ENCODE assay signal across 9 cellular contexts in the genomic region with DNA sequence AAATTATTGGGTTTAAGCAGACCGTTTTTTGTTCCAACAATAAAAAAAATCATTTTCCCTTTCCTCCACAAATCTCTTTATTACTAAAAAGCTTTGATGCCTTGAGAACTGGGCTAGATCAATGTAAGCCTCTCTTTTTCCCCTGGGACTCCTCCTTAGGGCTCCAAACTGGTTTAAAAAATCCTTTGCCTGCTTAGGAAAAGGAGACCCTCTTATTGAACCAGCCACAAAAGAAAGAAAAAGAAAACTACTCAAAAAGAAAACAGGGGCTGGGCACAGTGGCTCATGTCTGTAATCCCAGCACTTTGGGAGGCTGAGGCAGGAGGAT. TPM values are rescaled to one million over a fixed set of nuclear protein-coding genes. Genes with fewer than 3 reads are reported as not detected.
DNase-seq lines count a peak whose midpoint lies in the region; ATAC-seq and TF ChIP-seq lines count a peak whose summit lies in the region.
"Had no signal": no experiment of that assay in that cellular context is flagged by ENCODE, and none has a peak within 500 bp of the region (broad histone marks: within the 10 kb centered on the region; RNA-seq: fewer than 3 reads in every experiment).

No MANE protein-coding gene starts in this region.

- H4K20me1 ChIP-seq in osteoblast (ENCODE audit: insufficient read depth, low read length), result no peaks in the 10 kb centered on the region
- H4K20me1 ChIP-seq in Karpas-422 (ENCODE audit: insufficient read depth, low read depth, low read length), result no peaks in the 10 kb centered on the region

- peak overlapping the region; percentile 75 for H3K4me2 ChIP-seq in osteoblast (ENCODE audit: insufficient read depth, low read length)
- H3K4me2 ChIP-seq in Karpas-422 (ENCODE audit: low read depth, low read length, poor library complexity, severe bottlenecking), result no peak overlapping the region

- H2AFZ ChIP-seq in osteoblast (ENCODE audit: low read length) (no peak overlapping the region), Karpas-422 (ENCODE audit: low read length) (no peak overlapping the region)

- H3K9me3 ChIP-seq in AG04450 (ENCODE audit: control insufficient read depth, insufficient read depth, low read length) (peaks cover 5% of the 10 kb centered on the region; the same call in 1 of the 2 replicates), MG63 (peaks cover 23% of the 10 kb centered on the region), osteoblast (ENCODE audit: low read depth, low read length) (no peaks in the 10 kb centered on the region), Karpas-422 (ENCODE audit: low read length) (no peaks in the 10 kb centered on the region)
- no peaks in the 10 kb centered on the region for H3K9me3 ChIP-seq in effector memory CD4-positive, alpha-beta T cell (ENCODE audit: control insufficient read depth, low read length)

- H3K9ac ChIP-seq in Karpas-422 (ENCODE audit: low read length), result no peak overlapping the region

- H3K27me3 ChIP-seq in AG04450 (ENCODE audit: control insufficient read depth, insufficient read depth, low read length) (no peaks in the 10 kb centered on the region), MG63 (no peaks in the 10 kb centered on the region), osteoblast (ENCODE audit: insufficient read depth, low read length) (no peaks in the 10 kb centered on the region), Karpas-422 (ENCODE audit: low read length) (no peaks in the 10 kb centered on the region)
- H3K27me3 ChIP-seq in effector memory CD4-positive, alpha-beta T cell (replicated peaks; ENCODE audit: control insufficient read depth, insufficient read depth, low read length, poor library complexity, severe bottlenecking), result no peaks in the 10 kb centered on the region

- CTCF ChIA-PET in AG04450 (lab: Charles Lee), result no interaction called here

- ATAC-seq in HG03108 (IDR thresholded peaks at IDR 0.05; ENCODE audit: unreplicated experiment) (no peak), GM21737 (IDR thresholded peaks at IDR 0.05; ENCODE audit: unreplicated experiment) (no peak), HG02571 (IDR thresholded peaks at IDR 0.05; ENCODE audit: unreplicated experiment) (no peak)

- H3K79me2 ChIP-seq in osteoblast (ENCODE audit: insufficient read depth, low read length) (peaks cover 13% of the 10 kb centered on the region), Karpas-422 (ENCODE audit: low read length) (no peaks in the 10 kb centered on the region)

- H3K27ac ChIP-seq in AG04450 (ENCODE audit: low read depth, low read length), result peak overlapping the region; percentile 94
- peak overlapping the region; percentile 69 for H3K27ac ChIP-seq in effector memory CD4-positive, alpha-beta T cell (ENCODE audit: insufficient read depth, low read length, poor library complexity, severe bottlenecking)
- peak overlapping the region; percentile 98 for H3K27ac ChIP-seq in osteoblast (ENCODE audit: low read depth, low read length)
- H3K27ac ChIP-seq in Karpas-422 (ENCODE audit: low read length), result no peak overlapping the region

- DNase-seq in AG04450 (ENCODE audit: low read depth, low spot score) (no peak), MG63 (no peak), osteoblast (ENCODE audit: insufficient read length, low spot score, missing footprints) (no peak), Karpas-422 (no peak)
- DNase-seq in effector memory CD4-positive, alpha-beta T cell, result no peak
- DNase-seq: NCI-H1092 treated with DMSO at 0.1 percent for 48 hours had no signal

- POLR2A ChIA-PET in AG04450 (lab: Yijun Ruan, JAX), result interaction anchor here (0.9 kb wide), 1 partner anchor 32 kb away, joined by 3 read pairs; no protein-coding TSS in a partner anchor

- peaks cover 15% of the 10 kb centered on the region for H3K36me3 ChIP-seq in MG63
- H3K36me3 ChIP-seq in effector memory CD4-positive, alpha-beta T cell (ENCODE audit: control insufficient read depth, insufficient read depth, low read length), result peaks cover 5% of the 10 kb centered on the region
- H3K36me3 ChIP-seq in osteoblast (ENCODE audit: insufficient read depth, low read length), result peaks cover 6% of the 10 kb centered on the region
- H3K36me3 ChIP-seq in Karpas-422 (ENCODE audit: insufficient read depth, low read length), result no peaks in the 10 kb centered on the region

- H3K4me3 ChIP-seq in AG04450 (ENCODE audit: low read depth, low read length) (no peak overlapping the region), MG63 (peak overlapping the region; percentile 2; the same call in 1 of the 2 replicates), osteoblast (ENCODE audit: insufficient read depth, low read length) (peak overlapping the region; percentile 50), Karpas-422 (ENCODE audit: low read length) (no peak overlapping the region)
- H3K4me3 ChIP-seq in effector memory CD4-positive, alpha-beta T cell (ENCODE audit: insufficient read depth, low read depth, low read length, poor library complexity, severe bottlenecking), result no peak overlapping the region

- no peak for TF ChIP-seq CTCF in AG04450 (IDR thresholded peaks at IDR 0.05; ENCODE audit: low read depth, low read length)
- TF ChIP-seq CTCF in osteoblast (IDR thresholded peaks at IDR 0.05; ENCODE audit: extremely low read depth, low read depth, low read length), result no peak

- peaks cover 16% of the 10 kb centered on the region for H3K4me1 ChIP-seq in effector memory CD4-positive, alpha-beta T cell (ENCODE audit: control insufficient read depth, insufficient read depth, low read length, poor library complexity, severe bottlenecking)
- H3K4me1 ChIP-seq in osteoblast (ENCODE audit: insufficient read depth, low read length) (peaks cover 24% of the 10 kb centered on the region), Karpas-422 (ENCODE audit: low read length) (no peaks in the 10 kb centered on the region)

- no peaks in the 10 kb centered on the region for H3K9me2 ChIP-seq in Karpas-422 (replicated peaks; ENCODE audit: insufficient read depth, low read length)

RNA-seq across cellular contexts. Expression of gene SVIL, which starts 25.0 kb away (rescaled TPM):
- polyA plus RNA-seq in AG04450 (2011; rRNA removed), result 47.9 and 48.4 TPM in 2 replicates
- polyA minus RNA-seq in AG04450 (2011; rRNA and poly(A)+ RNA removed), result 88.8 and 107 TPM in 2 replicates
- 2.3 and 5.6 TPM in 2 replicates for total RNA-seq in MG63 (2014; rRNA removed; shearing (Covaris generic); ENCODE audit: low replicate concordance)
- 36.9 and 122 TPM in 2 replicates for total RNA-seq in osteoblast
- total RNA-seq in Karpas-422 (2014; rRNA removed; shearing (Covaris generic); ENCODE audit: low replicate concordance), result not detected in 2 replicates

Comparison
In these comparisons a context has a peak if more than half of its experiments do, and no peak if none do; other contexts are left out.
1. H3K4me3 ChIP-seq: peak in MG63 (single experiment) and osteoblast (single experiment); none in AG04450 (single experiment), effector memory CD4-positive, alpha-beta T cell (single experiment) and Karpas-422 (single experiment).